ENCODE assay signal across 17 cellular contexts in the genomic region with DNA sequence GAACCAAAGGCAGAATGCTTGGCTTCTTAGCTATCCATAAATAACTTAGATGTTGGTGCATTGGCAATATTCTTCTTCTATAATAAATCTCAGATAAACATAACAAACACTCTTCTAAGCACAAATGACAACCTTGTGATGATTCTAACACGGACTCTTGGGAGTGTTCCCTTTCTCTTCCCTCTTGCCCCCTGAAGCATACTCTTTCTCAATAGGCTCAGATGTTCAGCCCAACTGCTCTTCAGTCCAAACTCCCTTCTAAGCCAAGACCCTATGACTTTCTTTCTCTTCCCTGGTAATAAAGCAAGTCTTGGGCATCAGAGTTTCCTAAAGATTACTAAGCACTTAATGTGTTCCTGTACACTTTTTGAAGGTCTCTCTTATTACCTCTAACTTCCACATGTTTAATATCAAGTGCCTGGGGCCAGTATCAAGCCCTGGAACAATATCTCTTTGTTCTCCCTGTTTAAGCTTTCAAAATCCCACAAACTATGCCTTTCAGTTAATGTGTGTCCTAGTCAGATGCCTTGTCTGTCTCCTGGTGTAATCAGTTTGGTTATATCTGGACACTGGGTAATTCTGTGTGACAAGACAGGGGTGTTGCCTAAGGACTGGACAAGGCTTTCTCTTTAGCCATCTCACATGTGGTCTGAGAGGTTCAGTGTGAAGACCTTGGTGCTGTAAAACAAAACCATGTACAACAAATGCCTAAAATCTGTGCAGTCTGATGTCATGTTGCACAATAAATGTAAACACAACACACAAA.
DNase-seq lines count a peak whose midpoint lies in the region; ATAC-seq, FAIRE-seq and TF ChIP-seq lines count a peak whose summit lies in the region.
"Had no signal": no experiment of that assay in that cellular context is flagged by ENCODE, and none has a peak within 500 bp of the region (broad histone marks: within the 10 kb centered on the region; RNA-seq: fewer than 3 reads in every experiment).

No MANE protein-coding gene starts in this region.

- CTCF ChIA-PET in GM12878 (lab: Yijun Ruan, JAX) = interaction anchor here (0.6 to 1.5 kb wide), 2 partner anchors 26 to 92 kb away, joined by 3 read pairs; no protein-coding TSS in a partner anchor

- no peak overlapping the region for H2AFZ ChIP-seq in GM12878 (ENCODE audit: control insufficient read depth, low read depth, low read length)
- no peak overlapping the region for H2AFZ ChIP-seq in mesenchymal stem cell (ENCODE audit: low read depth, low read length)

- H3K4me3 Mint-ChIP-seq in natural killer cell treated with Interleukin-12 subunit alpha and Interleukin-12 subunit beta and Interleukin-15 and Interleukin-18, amount 100 ng/mL, for 72 hours = peak overlapping the region; percentile 43
- no peak overlapping the region for H3K4me3 Mint-ChIP-seq in natural killer cell
- H3K4me3 Mint-ChIP-seq in activated T-cell treated with anti-CD3 and anti-CD28 coated beads, Interleukin-2, amount 50 U/mL, for 72 hours = no peak overlapping the region
- H3K4me3 Mint-ChIP-seq: CD8-positive, alpha-beta T cell had no signal

- H3K27ac ChIP-seq in GM12878 (ENCODE audit: control insufficient read depth, insufficient read depth) = no peak overlapping the region
- no peak overlapping the region for H3K27ac ChIP-seq in mesenchymal stem cell (ENCODE audit: low read length, poor library complexity, severe bottlenecking)
- H3K27ac ChIP-seq in uterus = no peak overlapping the region
- H3K27ac ChIP-seq: ascending aorta, tibial nerve had no signal

- no peak overlapping the region for H3K4me3 ChIP-seq in GM12878
- H3K4me3 ChIP-seq in mesenchymal stem cell (ENCODE audit: insufficient read depth in 1 of 2, low read depth in 1 of 2, low read length in 2 of 2) = no peak overlapping the region
- H3K4me3 ChIP-seq in uterus = no peak overlapping the region
- H3K4me3 ChIP-seq: ascending aorta, tibial nerve had no signal

- TF ChIP-seq POLR2A in GM12878 (IDR thresholded peaks at IDR 0.05; ENCODE audit: low read depth, low read length) = no peak
- no peak for TF ChIP-seq POLR2A in uterus (IDR thresholded peaks at IDR 0.05)

- in situ Hi-C loops in GM12878 (cut with MboI) = no loop called here

- no peak for DNase-seq in natural killer cell treated with Interleukin-12 subunit alpha and Interleukin-12 subunit beta and Interleukin-15 and Interleukin-18, amount 100 ng/mL, for 72 hours (ENCODE audit: low spot score)
- DNase-seq in natural killer cell (no peak), GM12878 (ENCODE audit: low read depth, low spot score) (no peak), mesenchymal stem cell (peak; percentile 63), uterus (no peak), T-helper 9 cell (no peak)
- DNase-seq in activated T-cell treated with anti-CD3 and anti-CD28 coated beads, Interleukin-2, amount 50 U/mL, for 72 hours = no peak
- no peak for DNase-seq in stimulated activated CD4-positive, alpha-beta T cell treated with anti-CD3 and anti-CD28 coated beads, Interleukin-4, amount 100 ng/mL, for 4 hours
- DNase-seq: activated CD4-positive, CD25-positive, alpha-beta regulatory T cell; activated gamma-delta T cell; CD8-positive, alpha-beta T cell; NCI-H1092 treated with DMSO at 0.1 percent for 48 hours; NCI-H82; T-helper 17 cell had no signal

- 75% methylated on average over 1 of the region's 1 CpG for WGBS in GM12878 (ENCODE audit: insufficient coverage, insufficient replicate concordance, low lambda C conversion rate, missing lambda C conversion rate)
- 86% methylated on average over 1 of the region's 1 CpG for WGBS in mesenchymal stem cell

- BruUV-seq in GM12878 (replicated peaks; lab: Mats Ljungman, UMichigan) = no TSS peak

- H3K27me3 Mint-ChIP-seq in natural killer cell treated with Interleukin-12 subunit alpha and Interleukin-12 subunit beta and Interleukin-15 and Interleukin-18, amount 100 ng/mL, for 72 hours = no peaks in the 10 kb centered on the region
- no peaks in the 10 kb centered on the region for H3K27me3 Mint-ChIP-seq in natural killer cell (ENCODE audit: low read depth in 2 of 2)
- peaks cover 7% of the 10 kb centered on the region for H3K27me3 Mint-ChIP-seq in activated T-cell treated with anti-CD3 and anti-CD28 coated beads, Interleukin-2, amount 50 U/mL, for 72 hours (ENCODE audit: low read depth)

- no peak for TF ChIP-seq EP300 in GM12878 (IDR thresholded peaks at IDR 0.05; ENCODE audit: borderline replicate concordance in 1 of 2, control insufficient read depth in 1 of 2, low read depth in 2 of 2, low read length in 2 of 2)

- FAIRE-seq in GM12878 (lab: Jason Lieb, UNC) = peak; percentile 31
- FAIRE-seq: endothelial cell of umbilical vein had no signal

- intact Hi-C loops in natural killer cell (cut with micrococcal nuclease) = no loop called here
- intact Hi-C loops in GM12878 (cut with micrococcal nuclease; ENCODE audit: unreplicated experiment) = loop anchor here (2.0 to 5.0 kb wide), 2 partner anchors 71 to 93 kb away; a partner anchor contains a TSS
- intact Hi-C loops in uterus (cut with DNase I; ENCODE audit: low total_unique reads) = no loop called here

- no peak overlapping the region for H2BK15ac ChIP-seq in mesenchymal stem cell (ENCODE audit: low read depth, poor library complexity, severe bottlenecking)

- H3K36me3 Mint-ChIP-seq in natural killer cell treated with Interleukin-12 subunit alpha and Interleukin-12 subunit beta and Interleukin-15 and Interleukin-18, amount 100 ng/mL, for 72 hours = peaks cover 51% of the 10 kb centered on the region
- no peaks in the 10 kb centered on the region for H3K36me3 Mint-ChIP-seq in natural killer cell
- H3K36me3 Mint-ChIP-seq in activated T-cell treated with anti-CD3 and anti-CD28 coated beads, Interleukin-2, amount 50 U/mL, for 72 hours (ENCODE audit: insufficient read depth in 2 of 2) = peaks cover 0 to 2% of the 10 kb centered on the region in 2 donors
- H3K36me3 Mint-ChIP-seq: CD8-positive, alpha-beta T cell had no signal

- TF ChIP-seq RAD21 in GM12878 (IDR thresholded peaks at IDR 0.05; ENCODE audit: insufficient read depth, low read depth, low read length) = no peak

- ATAC-seq in natural killer cell treated with Interleukin-12 subunit alpha and Interleukin-12 subunit beta and Interleukin-15 and Interleukin-18, amount 100 ng/mL, for 72 hours = peak in 1 of 2 donors; percentile 63
- ATAC-seq in natural killer cell = no peak
- peak; percentile 22; the same call in 2 of the 3 replicates for ATAC-seq in GM12878
- ATAC-seq in activated T-cell treated with anti-CD3 and anti-CD28 coated beads, Interleukin-2, amount 50 U/mL, for 72 hours (replicated peaks in 1 of 2) = no peak
- ATAC-seq: CD8-positive, alpha-beta T cell; T-helper 17 cell had no signal

- SMC1A ChIA-PET in GM12878 (lab: Charles Lee; ENCODE audit: uncharacterized antibody, unreplicated experiment) = interaction anchor here (1.1 to 1.5 kb wide), 2 partner anchors 8 to 71 kb away, joined by 4 to 5 read pairs; no protein-coding TSS in a partner anchor

- peaks cover 61 to 71% of the 10 kb centered on the region in 2 donors for H3K4me1 Mint-ChIP-seq in natural killer cell treated with Interleukin-12 subunit alpha and Interleukin-12 subunit beta and Interleukin-15 and Interleukin-18, amount 100 ng/mL, for 72 hours (ENCODE audit: low read depth in 2 of 2)
- peaks cover 33 to 63% of the 10 kb centered on the region in 2 donors for H3K4me1 Mint-ChIP-seq in natural killer cell
- no peaks in the 10 kb centered on the region for H3K4me1 Mint-ChIP-seq in activated T-cell treated with anti-CD3 and anti-CD28 coated beads, Interleukin-2, amount 50 U/mL, for 72 hours (ENCODE audit: low read depth)

- H3K9ac ChIP-seq in GM12878 (ENCODE audit: control insufficient read depth, insufficient read depth, low read length) (no peak overlapping the region), mesenchymal stem cell (ENCODE audit: low read length) (no peak overlapping the region)

- H3K9me3 ChIP-seq in GM12878 (replicated peaks; ENCODE audit: control insufficient read depth, insufficient read depth, low read length) = peaks cover 2% of the 10 kb centered on the region; the same call in 1 of the 3 replicates
- no peaks in the 10 kb centered on the region for H3K9me3 ChIP-seq in mesenchymal stem cell (ENCODE audit: control insufficient read depth, low read length)
- no peaks in the 10 kb centered on the region for H3K9me3 ChIP-seq in uterus
- H3K9me3 ChIP-seq: ascending aorta, tibial nerve had no signal

- no peak overlapping the region for H3K23ac ChIP-seq in mesenchymal stem cell (ENCODE audit: low read length in 2 of 2)

- no peak overlapping the region for H3K4ac ChIP-seq in mesenchymal stem cell (ENCODE audit: low read depth in 1 of 2, low read length in 2 of 2)

- H4K20me1 ChIP-seq in GM12878 (ENCODE audit: control insufficient read depth, insufficient read depth) = no peaks in the 10 kb centered on the region

- H4K91ac ChIP-seq in mesenchymal stem cell (ENCODE audit: low read length) = no peak overlapping the region

- POLR2A ChIA-PET in GM12878 (lab: Charles Lee) = interaction anchor here (1.5 kb wide), 1 partner anchor 93 kb away, joined by 3 read pairs; a partner anchor contains a TSS

- H2BK5ac ChIP-seq in mesenchymal stem cell (ENCODE audit: low read depth, low read length, poor library complexity, severe bottlenecking) = no peak overlapping the region

- no peak overlapping the region for H2BK120ac ChIP-seq in mesenchymal stem cell (ENCODE audit: low read depth, low read length)

- H2AK5ac ChIP-seq in mesenchymal stem cell (ENCODE audit: low read length, severe bottlenecking) = no peak overlapping the region

- no peaks in the 10 kb centered on the region for H3K36me3 ChIP-seq in GM12878 (ENCODE audit: control insufficient read depth in 2 of 2, insufficient read depth in 2 of 2, low read length in 1 of 2)
- H3K36me3 ChIP-seq in mesenchymal stem cell (ENCODE audit: control insufficient read depth in 1 of 2, insufficient read depth in 2 of 2, low read depth in 1 of 2, low read length in 2 of 2) = no peaks in the 10 kb centered on the region
- H3K36me3 ChIP-seq in uterus = no peaks in the 10 kb centered on the region
- H3K36me3 ChIP-seq: ascending aorta, tibial nerve had no signal

- no peaks in the 10 kb centered on the region for H3K9me3 Mint-ChIP-seq in natural killer cell treated with Interleukin-12 subunit alpha and Interleukin-12 subunit beta and Interleukin-15 and Interleukin-18, amount 100 ng/mL, for 72 hours
- H3K9me3 Mint-ChIP-seq in natural killer cell = no peaks in the 10 kb centered on the region
- peaks cover 0 to 4% of the 10 kb centered on the region in 2 donors for H3K9me3 Mint-ChIP-seq in activated T-cell treated with anti-CD3 and anti-CD28 coated beads, Interleukin-2, amount 50 U/mL, for 72 hours
- H3K9me3 Mint-ChIP-seq: CD8-positive, alpha-beta T cell had no signal

- no peak overlapping the region for H3K4me2 ChIP-seq in GM12878 (ENCODE audit: control insufficient read depth, insufficient read depth)
- no peak overlapping the region for H3K4me2 ChIP-seq in mesenchymal stem cell (ENCODE audit: low read length, poor library complexity, severe bottlenecking)

- no peak overlapping the region for H3K14ac ChIP-seq in mesenchymal stem cell (ENCODE audit: low read length in 2 of 2)

- RAD21 ChIA-PET in GM12878 (lab: Charles Lee; ENCODE audit: unreplicated experiment) = no interaction called here

- H3K27me3 ChIP-seq in GM12878 (replicated peaks in 1 of 2; ENCODE audit: control insufficient read depth in 2 of 2, insufficient read depth in 2 of 2, low read length in 1 of 2) (no peaks in the 10 kb centered on the region), mesenchymal stem cell (ENCODE audit: control insufficient read depth in 1 of 2, insufficient read depth in 1 of 2, low read length in 2 of 2) (no peaks in the 10 kb centered on the region), uterus (no peaks in the 10 kb centered on the region)
- H3K27me3 ChIP-seq: ascending aorta, tibial nerve had no signal

- H3K79me2 ChIP-seq in GM12878 (ENCODE audit: control insufficient read depth, insufficient read depth, low read length) = no peaks in the 10 kb centered on the region

- H2BK12ac ChIP-seq in mesenchymal stem cell (ENCODE audit: low read length in 2 of 2) = no peak overlapping the region

- no peaks in the 10 kb centered on the region for H3K79me1 ChIP-seq in mesenchymal stem cell (replicated peaks; ENCODE audit: low read length, poor library complexity, severe bottlenecking)

- H3K4me1 ChIP-seq in GM12878 (ENCODE audit: control insufficient read depth, insufficient read depth, low read length) (no peaks in the 10 kb centered on the region), mesenchymal stem cell (ENCODE audit: control insufficient read depth, insufficient read depth, low read depth, low read length) (no peaks in the 10 kb centered on the region), uterus (no peaks in the 10 kb centered on the region)
- H3K4me1 ChIP-seq: ascending aorta had no signal

- H4K8ac ChIP-seq in mesenchymal stem cell (ENCODE audit: low read length) = no peak overlapping the region

- peak overlapping the region; percentile 61 to 94 for H3K27ac Mint-ChIP-seq in natural killer cell treated with Interleukin-12 subunit alpha and Interleukin-12 subunit beta and Interleukin-15 and Interleukin-18, amount 100 ng/mL, for 72 hours
- H3K27ac Mint-ChIP-seq in natural killer cell = peak overlapping the region in 1 of 2 donors; percentile 12
- H3K27ac Mint-ChIP-seq in activated T-cell treated with anti-CD3 and anti-CD28 coated beads, Interleukin-2, amount 50 U/mL, for 72 hours = no peak overlapping the region
- H3K27ac Mint-ChIP-seq: CD8-positive, alpha-beta T cell; T-helper 17 cell had no signal

- no peak for TF ChIP-seq CTCF in natural killer cell (IDR thresholded peaks at IDR 0.05)
- TF ChIP-seq CTCF in GM12878 (IDR thresholded peaks at IDR 0.05 in 2 of 3, conservative IDR thresholded peaks at IDR 0.05 in 1 of 3; ENCODE audit: control insufficient read depth in 2 of 3, extremely low read depth in 1 of 3, insufficient read depth in 1 of 3, low read depth in 3 of 3, low read length in 3 of 3) = no peak
- TF ChIP-seq CTCF in uterus (IDR thresholded peaks at IDR 0.05) = no peak

- no peak overlapping the region for H3K18ac ChIP-seq in mesenchymal stem cell (ENCODE audit: low read depth in 1 of 2, low read length in 2 of 2)
